15 cellular contexts compared by ENCODE assay signal in genomic region chr5:81140942-81141341, GRCh38.
DNase-seq lines count a peak whose midpoint lies in the region; ATAC-seq and TF ChIP-seq lines count a peak whose summit lies in the region.
"Had no signal": no experiment of that assay in that cellular context is flagged by ENCODE, and none has a peak within 500 bp of the region (broad histone marks: within the 10 kb centered on the region; RNA-seq: fewer than 3 reads in every experiment).

No MANE protein-coding gene starts in this region.

- H3K27ac ChIP-seq in AG04450 (ENCODE audit: low read depth, low read length), result no peak overlapping the region
- H3K27ac ChIP-seq: parathyroid adenoma had no signal

- CTCF ChIA-PET in AG04450 (lab: Charles Lee), result no interaction called here
- CTCF ChIA-PET in HEK293T (lab: Yijun Ruan, JAX), result no interaction called here

- ATAC-seq in GM21515 (IDR thresholded peaks at IDR 0.05; ENCODE audit: unreplicated experiment), result no peak
- ATAC-seq: activated naive CD8-positive, alpha-beta T cell treated with anti-CD3 and anti-CD28 coated beads, Interleukin-2, amount 50 U/mL, for 24 hours had no signal

- DNase-seq in AG04450 (ENCODE audit: low read depth, low spot score), result peak; percentile 32
- peak; percentile 57 for DNase-seq in HCEC 1CT
- peak; percentile 66 for DNase-seq in choroid plexus epithelial cell (ENCODE audit: low read depth)
- DNase-seq in iris pigment epithelial cell (ENCODE audit: low read depth), result peak; percentile 65
- no peak for DNase-seq in activated T-cell treated with anti-CD3 and anti-CD28 coated beads, Interleukin-2, amount 50 U/mL, for 48 hours
- DNase-seq in activated CD8-positive, alpha-beta memory T cell treated with anti-CD3 and anti-CD28 coated beads, Interleukin-2, amount 50 U/mL, for 48 hours, result no peak
- DNase-seq in HEK293T (ENCODE audit: extremely low spot score), result no peak
- DNase-seq: activated CD4-positive, CD25-positive, alpha-beta regulatory T cell; activated naive CD8-positive, alpha-beta T cell treated with anti-CD3 and anti-CD28 coated beads, Interleukin-2, amount 50 U/mL, for 24 hours; effector CD8-positive, alpha-beta T cell; NCI-H1048; NCI-H226; SW 1271 had no signal

- TF ChIP-seq CTCF in AG04450 (IDR thresholded peaks at IDR 0.05; ENCODE audit: low read depth, low read length) (no peak), choroid plexus epithelial cell (conservative IDR thresholded peaks at IDR 0.05; ENCODE audit: low read depth, low read length) (no peak)

- no peaks in the 10 kb centered on the region for H3K27me3 ChIP-seq in AG04450 (ENCODE audit: control insufficient read depth, insufficient read depth, low read length)

- H3K4me3 ChIP-seq in AG04450 (ENCODE audit: low read depth, low read length), result no peak overlapping the region
- no peak overlapping the region for H3K4me3 ChIP-seq in choroid plexus epithelial cell (ENCODE audit: low read depth, low read length)

- POLR2A ChIA-PET in AG04450 (lab: Yijun Ruan, JAX), result interaction anchor here (0.7 kb wide), 1 partner anchor 416 kb away, joined by 3 read pairs; no protein-coding TSS in a partner anchor
- POLR2A ChIA-PET in HEK293T (lab: Yijun Ruan, JAX), result no interaction called here

- H3K9me3 ChIP-seq in AG04450 (ENCODE audit: control insufficient read depth, insufficient read depth, low read length), result no peaks in the 10 kb centered on the region

TF ChIP-seq in HEK293T, 16 proteins besides CTCF, POLR2A, EP300 and RAD21:
- TF ChIP-seq L3MBTL2 (conservative IDR thresholded peaks at IDR 0.05), result no peak
- TF ChIP-seq CTBP1 (IDR thresholded peaks at IDR 0.05; ENCODE audit: borderline replicate concordance), result no peak
- TF ChIP-seq SP1 (IDR thresholded peaks at IDR 0.05), result no peak
- TF ChIP-seq HDGF (IDR thresholded peaks at IDR 0.05; ENCODE audit: borderline replicate concordance), result no peak
- TF ChIP-seq NFRKB (IDR thresholded peaks at IDR 0.05), result no peak
- TF ChIP-seq SUZ12 (IDR thresholded peaks at IDR 0.05), result no peak
- no peak for TF ChIP-seq ELF4 (IDR thresholded peaks at IDR 0.05)
- no peak for TF ChIP-seq FOXM1 (IDR thresholded peaks at IDR 0.05; ENCODE audit: borderline replicate concordance)
- no peak for TF ChIP-seq LEF1 (IDR thresholded peaks at IDR 0.05; ENCODE audit: borderline replicate concordance)
- no peak for TF ChIP-seq FOXA1 (IDR thresholded peaks at IDR 0.05)
- TF ChIP-seq FOXK2 (IDR thresholded peaks at IDR 0.05), result no peak

Comparison
In these comparisons a context has a peak if more than half of its experiments do, and no peak if none do; other contexts are left out.
1. DNase-seq: peak in AG04450 (single experiment), HCEC 1CT (single experiment), choroid plexus epithelial cell (single experiment) and iris pigment epithelial cell (single experiment); none in activated T-cell treated with anti-CD3 and anti-CD28 coated beads, Interleukin-2, amount 50 U/mL, for 48 hours (0 of 2), activated CD8-positive, alpha-beta memory T cell treated with anti-CD3 and anti-CD28 coated beads, Interleukin-2, amount 50 U/mL, for 48 hours (single experiment) and HEK293T (single experiment).